ENCODE assay signal across 8 cellular contexts in genomic region chr11:353315-353857, GRCh38. TPM values are rescaled to one million over a fixed set of nuclear protein-coding genes. Genes with fewer than 3 reads are reported as not detected.
DNase-seq lines count a peak whose midpoint lies in the region; ATAC-seq and TF ChIP-seq lines count a peak whose summit lies in the region.

No MANE protein-coding gene starts in this region.

- no peaks in the 10 kb centered on the region for H3K36me3 Mint-ChIP-seq in stimulated activated naive B cell treated with anti-CD40 and anti-IgM and Interleukin-4, amounts not matched to agents 10 μg/mL and 1 μg/mL and 100 μg/mL, for 72 hours

- H3K27me3 ChIP-seq in body of pancreas: no peaks in the 10 kb centered on the region

- H3K36me3 ChIP-seq in body of pancreas (replicated peaks in 1 of 2; ENCODE audit: insufficient read depth in 1 of 2, low read depth in 2 of 2): no peaks in the 10 kb centered on the region

- intact Hi-C loops in body of pancreas (cut with DNase I): no loop called here

- no peak overlapping the region for H3K4me3 ChIP-seq in body of pancreas

- peak; percentile 70 for ATAC-seq in body of pancreas
- no peak for ATAC-seq in stimulated activated naive B cell treated with anti-CD40 and anti-IgM and Interleukin-4, amounts not matched to agents 10 μg/mL and 1 μg/mL and 100 μg/mL, for 72 hours (replicated peaks)

- TF ChIP-seq POLR2A in body of pancreas (IDR thresholded peaks at IDR 0.05): peak in 2 of 3 donors; percentile 34 to 59

- WGBS in body of pancreas, 2 donors: 9 to 11% methylated on average over 12 of the region's 12 CpGs

- H3K9me3 Mint-ChIP-seq in stimulated activated naive B cell treated with anti-CD40 and anti-IgM and Interleukin-4, amounts not matched to agents 10 μg/mL and 1 μg/mL and 100 μg/mL, for 72 hours: peaks cover 0 to 2% of the 10 kb centered on the region in 2 donors

- TF ChIP-seq CTCF in body of pancreas (IDR thresholded peaks at IDR 0.05): peak in 2 of 7 experiments; percentile 1 to 25

- peaks cover 31% of the 10 kb centered on the region for H3K4me1 ChIP-seq in body of pancreas

- DNase-seq in HuH-7.5 (ENCODE audit: low spot score) (peak; percentile 59), body of pancreas (peak; percentile 83 to 96 (median 90)), kidney tubule cell (ENCODE audit: low spot score) (peak; percentile 45), KG1 (lab: John Stamatoyannopoulos, UW) (no peak), SKM-1 treated with dmso at 0.1 percent for 144 hours (lab: John Stamatoyannopoulos, UW; ENCODE audit: unreplicated experiment) (no peak), NOMO-1 (lab: John Stamatoyannopoulos, UW; ENCODE audit: unreplicated experiment in 2 of 2) (no peak), NCI-H526 (lab: John Stamatoyannopoulos, UW) (no peak)
- no peak for DNase-seq in stimulated activated naive B cell treated with anti-CD40 and anti-IgM and Interleukin-4, amounts not matched to agents 10 μg/mL and 1 μg/mL and 100 μg/mL, for 72 hours

- peaks cover 23 to 45% of the 10 kb centered on the region in 2 donors for H3K4me1 Mint-ChIP-seq in stimulated activated naive B cell treated with anti-CD40 and anti-IgM and Interleukin-4, amounts not matched to agents 10 μg/mL and 1 μg/mL and 100 μg/mL, for 72 hours

- H3K9me3 ChIP-seq in body of pancreas: no peaks in the 10 kb centered on the region

- H3K27me3 Mint-ChIP-seq in stimulated activated naive B cell treated with anti-CD40 and anti-IgM and Interleukin-4, amounts not matched to agents 10 μg/mL and 1 μg/mL and 100 μg/mL, for 72 hours: no peaks in the 10 kb centered on the region

- peak overlapping the region; percentile 78 to 97 (median 93) for H3K27ac ChIP-seq in body of pancreas

- peak overlapping the region; percentile 48 for H3K27ac Mint-ChIP-seq in stimulated activated naive B cell treated with anti-CD40 and anti-IgM and Interleukin-4, amounts not matched to agents 10 μg/mL and 1 μg/mL and 100 μg/mL, for 72 hours

- H3K4me3 Mint-ChIP-seq in stimulated activated naive B cell treated with anti-CD40 and anti-IgM and Interleukin-4, amounts not matched to agents 10 μg/mL and 1 μg/mL and 100 μg/mL, for 72 hours: no peak overlapping the region

RNA-seq across cellular contexts. Expression of gene B4GALNT4, which starts 15.9 kb away (rescaled TPM):
- total RNA-seq in body of pancreas: 1 to 10 TPM in 1 of 2 donors, not detected in 1; 2.1 TPM

RNA-seq across cellular contexts. Expression of gene IFITM3, which starts 32.7 kb away (rescaled TPM):
- total RNA-seq in body of pancreas: 10 to 100 TPM; 51.4 to 59.7 TPM

RNA-seq across cellular contexts. Expression of gene IFITM1, which starts 39.5 kb away (rescaled TPM):
- 10 to 100 TPM; 31.0 to 39.7 TPM for total RNA-seq in body of pancreas

RNA-seq across cellular contexts. Expression of gene PKP3, which starts 40.6 kb away (rescaled TPM):
- 10 to 100 TPM; 46.2 to 48.8 TPM for total RNA-seq in body of pancreas

RNA-seq across cellular contexts. Expression of gene IFITM2, which starts 45.8 kb away (rescaled TPM):
- total RNA-seq in body of pancreas: 10 to 100 TPM; 31.0 to 90.3 TPM

Comparison
In these comparisons a context has a peak if more than half of its experiments do, and no peak if none do; other contexts are left out.
1. DNase-seq: peak in HuH-7.5 (single experiment), body of pancreas (4 of 4) and kidney tubule cell (single experiment); none in stimulated activated naive B cell treated with anti-CD40 and anti-IgM and Interleukin-4, amounts not matched to agents 10 μg/mL and 1 μg/mL and 100 μg/mL, for 72 hours (single experiment), KG1 (single experiment), SKM-1 treated with dmso at 0.1 percent for 144 hours (single experiment), NOMO-1 (0 of 2) and NCI-H526 (0 of 2).